ENCODE assay signal across 31 cellular contexts in genomic region chr2:200311139-200311538, GRCh38. TPM values are rescaled to one million over a fixed set of nuclear protein-coding genes. Genes with fewer than 3 reads are reported as not detected.
DNase-seq lines count a peak whose midpoint lies in the region; ATAC-seq, FAIRE-seq and TF ChIP-seq lines count a peak whose summit lies in the region.
"Had no signal": no experiment of that assay in that cellular context is flagged by ENCODE, and none has a peak within 500 bp of the region (broad histone marks: within the 10 kb centered on the region; RNA-seq: fewer than 3 reads in every experiment).

No MANE protein-coding gene starts in this region.

- no peaks in the 10 kb centered on the region; the same call in 1 of the 2 replicates for H3K9me3 ChIP-seq in PC-9 (ENCODE audit: insufficient read depth, low read depth)
- H3K9me3 ChIP-seq: ovary had no signal

- H3K36me3 Mint-ChIP-seq in activated T-cell treated with anti-CD3 and anti-CD28 coated beads, Interleukin-2, amount 50 U/mL, for 4 hours (ENCODE audit: insufficient read depth), result no peaks in the 10 kb centered on the region
- H3K36me3 Mint-ChIP-seq: activated naive CD4-positive, alpha-beta T cell treated with anti-CD3 and anti-CD28 coated beads, Interleukin-2, amount 50 U/mL, for 24 hours had no signal

- peak; percentile 46 for DNase-seq in ELR (ENCODE audit: low read depth)
- DNase-seq in PC-9, result no peak
- no peak for DNase-seq in epithelial cell of prostate (ENCODE audit: low read depth, low spot score)
- DNase-seq in GM10248 (ENCODE audit: extremely low spot score), result no peak
- no peak for DNase-seq in RCC 7860 (ENCODE audit: low spot score)
- no peak for DNase-seq in activated T-cell treated with anti-CD3 and anti-CD28 coated beads, Interleukin-2, amount 50 U/mL, for 4 hours
- DNase-seq in EL, result no peak
- DNase-seq: activated CD4-positive, alpha-beta T cell treated with anti-CD3 and anti-CD28 coated beads for 48 hours; activated CD8-positive, alpha-beta memory T cell treated with anti-CD3 and anti-CD28 coated beads, Interleukin-2, amount 10 ng/mL, durations not matched to agents 7 days and 5 days; anterior cingulate cortex; effector CD8-positive, alpha-beta T cell; H7; Karpas-422; mammary epithelial cell; MV-4-11; naive B cell; NCI-H187 treated with DMSO at 0.1 percent for 48 hours; OCI-M1; ovary; stimulated activated CD4-positive, alpha-beta T cell treated with anti-CD3 and anti-CD28 coated beads, Interleukin-1b, Interleukin-23, amount 100 ng/mL, for 48 hours; substantia nigra; T-cell had no signal

- H3K79me2 ChIP-seq in PC-9 (ENCODE audit: low read depth), result peaks cover 93% of the 10 kb centered on the region

- intact Hi-C loops in PC-9 (cut with micrococcal nuclease; ENCODE audit: unreplicated experiment), result loop anchor here (2.0 kb wide), 1 partner anchor 42 kb away; no protein-coding TSS in a partner anchor

- no peaks in the 10 kb centered on the region; the same call in 1 of the 2 replicates for H4K20me1 ChIP-seq in PC-9 (ENCODE audit: insufficient read depth)

- no peak overlapping the region for H3K9ac ChIP-seq in rectal smooth muscle tissue (ENCODE audit: low read length)

- H3K4me3 ChIP-seq in PC-9 (no peak overlapping the region), rectal smooth muscle tissue (ENCODE audit: low read length) (no peak overlapping the region)
- H3K4me3 ChIP-seq: ovary had no signal

- peaks cover 15% of the 10 kb centered on the region for H3F3A ChIP-seq in PC-9 (ENCODE audit: insufficient read depth, low read depth)

- POLR2A ChIA-PET in PC-9 (lab: Charles Lee; ENCODE audit: unreplicated experiment) (no interaction called here), GM10248 (lab: Yijun Ruan, JAX) (no interaction called here)

- peak overlapping the region; percentile 94; the same call in 1 of the 2 replicates for H3K4me2 ChIP-seq in PC-9

- H3K27me3 ChIP-seq in PC-9 (ENCODE audit: insufficient read depth, low read depth), result no peaks in the 10 kb centered on the region
- no peaks in the 10 kb centered on the region for H3K27me3 ChIP-seq in rectal smooth muscle tissue (ENCODE audit: control insufficient read depth, insufficient read depth, low read length)
- H3K27me3 ChIP-seq: ovary had no signal

- H3K4me1 Mint-ChIP-seq in activated T-cell treated with anti-CD3 and anti-CD28 coated beads, Interleukin-2, amount 50 U/mL, for 4 hours (ENCODE audit: low read depth), result peaks cover 4% of the 10 kb centered on the region

- peaks cover 55% of the 10 kb centered on the region for H3K4me1 ChIP-seq in PC-9 (replicated peaks; ENCODE audit: insufficient read depth)
- H3K4me1 ChIP-seq in rectal smooth muscle tissue (ENCODE audit: control insufficient read depth, insufficient read depth, low read length), result peaks cover 19% of the 10 kb centered on the region

- no peak overlapping the region for H3K4me3 Mint-ChIP-seq in activated T-cell treated with anti-CD3 and anti-CD28 coated beads, Interleukin-2, amount 50 U/mL, for 4 hours
- H3K4me3 Mint-ChIP-seq: activated CD8-positive, alpha-beta memory T cell treated with anti-CD3 and anti-CD28 coated beads, Interleukin-2, amount 10 ng/mL, durations not matched to agents 7 days and 5 days; activated naive CD4-positive, alpha-beta T cell treated with anti-CD3 and anti-CD28 coated beads, Interleukin-2, amount 50 U/mL, for 24 hours; activated T-helper 1 cell treated with anti-CD3 and anti-CD28 coated beads, Interleukin-12 subunit alpha, Interleukin-12 subunit beta, Interleukin-2, Interleukin-4 antibody, amounts not matched to agents 30 ng/mL and 10 ng/mL and 1 ng/mL, durations not matched to agents 14 hours and 24 hours and 36 hours; naive B cell; T-cell had no signal

- no peak overlapping the region for H3K27ac ChIP-seq in PC-9
- peak overlapping the region; percentile 84 for H3K27ac ChIP-seq in epithelial cell of prostate
- peak overlapping the region; percentile 17 for H3K27ac ChIP-seq in rectal smooth muscle tissue (ENCODE audit: low read depth, low read length)
- H3K27ac ChIP-seq: C4-2B, ovary had no signal

- no peaks in the 10 kb centered on the region for H3K9me2 ChIP-seq in PC-9 (ENCODE audit: insufficient read depth)

- H3K9me3 Mint-ChIP-seq in activated T-cell treated with anti-CD3 and anti-CD28 coated beads, Interleukin-2, amount 50 U/mL, for 4 hours, result no peaks in the 10 kb centered on the region
- H3K9me3 Mint-ChIP-seq: activated naive CD4-positive, alpha-beta T cell treated with anti-CD3 and anti-CD28 coated beads, Interleukin-2, amount 50 U/mL, for 24 hours; activated T-helper 1 cell treated with anti-CD3 and anti-CD28 coated beads, Interleukin-12 subunit alpha, Interleukin-12 subunit beta, Interleukin-2, Interleukin-4 antibody, amounts not matched to agents 30 ng/mL and 10 ng/mL and 1 ng/mL, durations not matched to agents 14 hours and 24 hours and 36 hours; naive B cell; T-cell had no signal

- no peaks in the 10 kb centered on the region for H3K36me3 ChIP-seq in PC-9 (ENCODE audit: low read depth)
- no peaks in the 10 kb centered on the region for H3K36me3 ChIP-seq in rectal smooth muscle tissue (ENCODE audit: control insufficient read depth, insufficient read depth, low read length)
- H3K36me3 ChIP-seq: ovary had no signal

- BruUV-seq in PC-9 (replicated peaks; lab: Mats Ljungman, UMichigan), result no TSS peak

- no peak for FAIRE-seq in RCC 7860 (lab: Jason Lieb, UNC)
- FAIRE-seq: frontal cortex, TTC549, urothelium cell line had no signal

- no peak for TF ChIP-seq CTCF in PC-9 (conservative IDR thresholded peaks at IDR 0.05)
- no peak for TF ChIP-seq CTCF in GM10248 (IDR thresholded peaks at IDR 0.05; ENCODE audit: control extremely low read depth, extremely low read depth, low read depth, missing control alignments)

- H2AFZ ChIP-seq in PC-9, result no peak overlapping the region

- ATAC-seq in activated T-cell treated with anti-CD3 and anti-CD28 coated beads, Interleukin-2, amount 50 U/mL, for 4 hours, result no peak
- ATAC-seq: activated CD8-positive, alpha-beta memory T cell treated with anti-CD3 and anti-CD28 coated beads, Interleukin-2, amount 10 ng/mL, durations not matched to agents 7 days and 5 days; esophagus mucosa; sciatic nerve; T-cell had no signal

- CTCF ChIA-PET in PC-9 (lab: Charles Lee) (no interaction called here), GM10248 (lab: Yijun Ruan, JAX) (interaction anchor here (0.8 to 2.9 kb wide), 2 partner anchors 10 to 12 kb away, joined by 3 to 14 read pairs; no protein-coding TSS in a partner anchor)

- H3K27me3 Mint-ChIP-seq in activated T-cell treated with anti-CD3 and anti-CD28 coated beads, Interleukin-2, amount 50 U/mL, for 4 hours (ENCODE audit: low read depth), result peaks cover 5% of the 10 kb centered on the region
- H3K27me3 Mint-ChIP-seq: activated CD8-positive, alpha-beta memory T cell treated with anti-CD3 and anti-CD28 coated beads, Interleukin-2, amount 10 ng/mL, durations not matched to agents 7 days and 5 days had no signal

RNA-seq across cellular contexts. Expression of gene SPATS2L, which starts 4.6 kb away (rescaled TPM):
- 189 and 199 TPM in 2 replicates for total RNA-seq in PC-9 (2021)
- total RNA-seq in activated T-cell treated with anti-CD3 and anti-CD28 coated beads, Interleukin-2, amount 50 U/mL, for 4 hours, result 1 to 10 TPM; 6.6 to 9.5 (median 8.8) TPM

Comparison
In these comparisons a context has a peak if more than half of its experiments do, and no peak if none do; other contexts are left out.
1. RNA of gene SPATS2L, which starts 4.6 kb away (total RNA-seq): 189 to 199 TPM in PC-9; 6.6 to 9.5 TPM in activated T-cell treated with anti-CD3 and anti-CD28 coated beads, Interleukin-2, amount 50 U/mL, for 4 hours; every median in the first group is over 10 times any median in the second.